ENCODE assay signal across 13 cellular contexts in the genomic region with DNA sequence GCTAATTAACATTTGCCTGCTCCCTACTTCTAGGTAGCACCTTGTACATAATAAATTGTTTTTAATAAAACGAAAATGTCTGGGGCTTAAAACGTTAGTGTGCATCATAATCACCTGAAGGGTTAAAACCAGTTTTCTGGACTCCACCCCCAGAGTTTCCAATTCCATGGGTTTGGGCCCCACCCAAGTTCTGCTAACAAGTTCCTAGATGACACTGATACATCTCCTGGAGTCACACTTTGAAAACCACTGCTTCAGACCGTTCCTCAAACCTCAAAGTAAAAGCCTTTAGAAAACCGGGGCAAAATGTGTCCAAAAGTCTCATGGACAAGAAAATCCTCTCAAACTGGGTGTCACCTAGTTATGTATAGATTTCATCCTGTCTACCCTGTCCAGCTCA. TPM values are rescaled to one million over a fixed set of nuclear protein-coding genes. Genes with fewer than 3 reads are reported as not detected.
DNase-seq lines count a peak whose midpoint lies in the region; ATAC-seq, FAIRE-seq and TF ChIP-seq lines count a peak whose summit lies in the region.
"Had no signal": no experiment of that assay in that cellular context is flagged by ENCODE, and none has a peak within 500 bp of the region (broad histone marks: within the 10 kb centered on the region; RNA-seq: fewer than 3 reads in every experiment).

No MANE protein-coding gene starts in this region.

- peaks cover 6% of the 10 kb centered on the region for H4K20me1 ChIP-seq in keratinocyte (ENCODE audit: control insufficient read depth, extremely low read depth, insufficient read depth, low read length)

- H3K27ac Mint-ChIP-seq in HFFc6 = peak overlapping the region; percentile 92

- no peak overlapping the region for H3K4me3 ChIP-seq in A549
- H3K4me3 ChIP-seq in keratinocyte (ENCODE audit: control insufficient read depth in 2 of 3, extremely low read depth in 1 of 3, insufficient read depth in 2 of 3, low read depth in 1 of 3, low read length in 3 of 3) = peak overlapping the region; percentile 6 to 73 (median 69)
- H3K4me3 ChIP-seq: gastrocnemius medialis had no signal

- no peak overlapping the region for H3K4me2 ChIP-seq in A549
- H3K4me2 ChIP-seq in keratinocyte (ENCODE audit: control insufficient read depth, extremely low read depth, insufficient read depth, low read depth, low read length) = peak overlapping the region; percentile 96

- TF ChIP-seq POLR2A in A549 (IDR thresholded peaks at IDR 0.05; ENCODE audit: low read length) = no peak

- H2AFZ ChIP-seq in keratinocyte (ENCODE audit: control insufficient read depth, low read length) = no peak overlapping the region

- peaks cover 2% of the 10 kb centered on the region for H3K9me1 ChIP-seq in keratinocyte (ENCODE audit: control insufficient read depth, extremely low read depth, insufficient read depth, low read length)

- H3K9me3 ChIP-seq in A549 (no peaks in the 10 kb centered on the region), keratinocyte (ENCODE audit: control insufficient read depth, low read depth, low read length) (no peaks in the 10 kb centered on the region)
- H3K9me3 ChIP-seq: gastrocnemius medialis had no signal

- TF ChIP-seq RAD21 in A549 (conservative IDR thresholded peaks at IDR 0.05 in 1 of 2, IDR thresholded peaks at IDR 0.05 in 1 of 2) = no peak

- DNase-seq in A549 (ENCODE audit: low read depth in 1 of 2, low spot score in 1 of 2) = no peak
- DNase-seq in HFFc6 = no peak
- peak; percentile 48 for DNase-seq in astrocyte of the hippocampus (ENCODE audit: low read depth, low spot score)
- DNase-seq in keratinocyte (ENCODE audit: low read depth, low spot score) = no peak
- DNase-seq in NCI-H146 treated with DMSO at 0.1 percent for 48 hours (lab: John Stamatoyannopoulos, UW; ENCODE audit: unreplicated experiment) = no peak
- no peak for DNase-seq in SW 1271 (lab: John Stamatoyannopoulos, UW)
- DNase-seq: activated CD4-positive, CD25-positive, alpha-beta regulatory T cell; left cardiac atrium; Right ventricle myocardium superior had no signal

- WGBS in A549 (ENCODE audit: missing lambda C conversion rate) = 76% methylated on average over 4 of the region's 4 CpGs

- TF ChIP-seq CTCF in A549 (IDR thresholded peaks at IDR 0.05) (no peak), HFFc6 (IDR thresholded peaks at IDR 0.05) (no peak), keratinocyte (optimal IDR thresholded peaks at IDR 0.05 in 1 of 3, IDR thresholded peaks at IDR 0.05 in 1 of 3, conservative IDR thresholded peaks at IDR 0.05 in 1 of 3; ENCODE audit: extremely low read depth in 1 of 3, insufficient read depth in 2 of 3, low read length in 3 of 3) (no peak)

- dilution Hi-C loops in keratinocyte (cut with MboI; ENCODE audit: extremely low pct_ligation_motif_present, low sequenced_read_pairs) = no loop called here

- no peaks in the 10 kb centered on the region for H3K9me3 Mint-ChIP-seq in HFFc6

- H3K4me3 Mint-ChIP-seq in HFFc6 = peak overlapping the region; percentile 73

- H3K79me2 ChIP-seq in keratinocyte (ENCODE audit: control insufficient read depth, insufficient read depth, low read length) = peaks cover 80% of the 10 kb centered on the region

- ATAC-seq in A549 (no peak), HG03025 (IDR thresholded peaks at IDR 0.05; ENCODE audit: low FRiP score, unreplicated experiment) (no peak), GM19035 (IDR thresholded peaks at IDR 0.05; ENCODE audit: unreplicated experiment) (no peak)

- H3K36me3 Mint-ChIP-seq in HFFc6 (ENCODE audit: low read depth) = peaks cover 35% of the 10 kb centered on the region

- H3K4me1 ChIP-seq in A549 (peaks cover 32% of the 10 kb centered on the region), keratinocyte (ENCODE audit: control insufficient read depth, extremely low read depth, insufficient read depth, low read length) (peaks cover 83% of the 10 kb centered on the region)

- H3K4me1 Mint-ChIP-seq in HFFc6 (ENCODE audit: low read depth) = peaks cover 95% of the 10 kb centered on the region

- no peak for FAIRE-seq in A549 (lab: Jason Lieb, UNC)
- peak; percentile 67 for FAIRE-seq in keratinocyte (lab: Jason Lieb, UNC)
- FAIRE-seq: colon had no signal

- no peaks in the 10 kb centered on the region for H3K27me3 Mint-ChIP-seq in HFFc6 (ENCODE audit: insufficient read depth)

- CTCF ChIA-PET in A549 (lab: Yijun Ruan, JAX) = interaction anchor here (1.0 to 2.2 kb wide), 5 partner anchors 9 to 141 kb away, joined by 3 to 10 read pairs (median 3); a partner anchor contains a TSS

- H3K36me3 ChIP-seq in keratinocyte (ENCODE audit: control insufficient read depth in 2 of 2, extremely low read depth in 1 of 2, insufficient read depth in 2 of 2, low read length in 2 of 2) = no peaks in the 10 kb centered on the region
- H3K36me3 ChIP-seq: gastrocnemius medialis had no signal

- H3K27me3 ChIP-seq in keratinocyte (ENCODE audit: control insufficient read depth, extremely low read depth, insufficient read depth, low read length) = no peaks in the 10 kb centered on the region
- H3K27me3 ChIP-seq: gastrocnemius medialis had no signal

- peak overlapping the region; percentile 87 for H3K9ac ChIP-seq in keratinocyte (ENCODE audit: control insufficient read depth, extremely low read depth, insufficient read depth, low read length)

- H3K27ac ChIP-seq in A549 = peak overlapping the region; percentile 44 to 62
- peak overlapping the region; percentile 99 for H3K27ac ChIP-seq in keratinocyte (ENCODE audit: control insufficient read depth, insufficient read depth, low read length)

- POLR2A ChIA-PET in A549 (lab: Yijun Ruan, JAX) = no interaction called here

- no peak for TF ChIP-seq EP300 in A549 (IDR thresholded peaks at IDR 0.05)

TF ChIP-seq in A549, 52 proteins besides CTCF, POLR2A, EP300 and RAD21 (continues in another document):
- TF ChIP-seq, protein P1, sequence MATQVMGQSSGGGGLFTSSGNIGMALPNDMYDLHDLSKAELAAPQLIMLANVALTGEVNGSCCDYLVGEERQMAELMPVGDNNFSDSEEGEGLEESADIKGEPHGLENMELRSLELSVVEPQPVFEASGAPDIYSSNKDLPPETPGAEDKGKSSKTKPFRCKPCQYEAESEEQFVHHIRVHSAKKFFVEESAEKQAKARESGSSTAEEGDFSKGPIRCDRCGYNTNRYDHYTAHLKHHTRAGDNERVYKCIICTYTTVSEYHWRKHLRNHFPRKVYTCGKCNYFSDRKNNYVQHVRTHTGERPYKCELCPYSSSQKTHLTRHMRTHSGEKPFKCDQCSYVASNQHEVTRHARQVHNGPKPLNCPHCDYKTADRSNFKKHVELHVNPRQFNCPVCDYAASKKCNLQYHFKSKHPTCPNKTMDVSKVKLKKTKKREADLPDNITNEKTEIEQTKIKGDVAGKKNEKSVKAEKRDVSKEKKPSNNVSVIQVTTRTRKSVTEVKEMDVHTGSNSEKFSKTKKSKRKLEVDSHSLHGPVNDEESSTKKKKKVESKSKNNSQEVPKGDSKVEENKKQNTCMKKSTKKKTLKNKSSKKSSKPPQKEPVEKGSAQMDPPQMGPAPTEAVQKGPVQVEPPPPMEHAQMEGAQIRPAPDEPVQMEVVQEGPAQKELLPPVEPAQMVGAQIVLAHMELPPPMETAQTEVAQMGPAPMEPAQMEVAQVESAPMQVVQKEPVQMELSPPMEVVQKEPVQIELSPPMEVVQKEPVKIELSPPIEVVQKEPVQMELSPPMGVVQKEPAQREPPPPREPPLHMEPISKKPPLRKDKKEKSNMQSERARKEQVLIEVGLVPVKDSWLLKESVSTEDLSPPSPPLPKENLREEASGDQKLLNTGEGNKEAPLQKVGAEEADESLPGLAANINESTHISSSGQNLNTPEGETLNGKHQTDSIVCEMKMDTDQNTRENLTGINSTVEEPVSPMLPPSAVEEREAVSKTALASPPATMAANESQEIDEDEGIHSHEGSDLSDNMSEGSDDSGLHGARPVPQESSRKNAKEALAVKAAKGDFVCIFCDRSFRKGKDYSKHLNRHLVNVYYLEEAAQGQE (IDR thresholded peaks at IDR 0.05) = no peak
- TF ChIP-seq EHF (CRISPR knock-in tag; IDR thresholded peaks at IDR 0.05) = no peak
- no peak for TF ChIP-seq NPAS2 (CRISPR knock-in tag; IDR thresholded peaks at IDR 0.05; ENCODE audit: borderline replicate concordance)
- TF ChIP-seq CBX2 (IDR thresholded peaks at IDR 0.05; ENCODE audit: borderline replicate concordance, low read depth) = no peak
- no peak for TF ChIP-seq RCOR1 (IDR thresholded peaks at IDR 0.05; ENCODE audit: low read depth, low read length)
- TF ChIP-seq, protein P2, sequence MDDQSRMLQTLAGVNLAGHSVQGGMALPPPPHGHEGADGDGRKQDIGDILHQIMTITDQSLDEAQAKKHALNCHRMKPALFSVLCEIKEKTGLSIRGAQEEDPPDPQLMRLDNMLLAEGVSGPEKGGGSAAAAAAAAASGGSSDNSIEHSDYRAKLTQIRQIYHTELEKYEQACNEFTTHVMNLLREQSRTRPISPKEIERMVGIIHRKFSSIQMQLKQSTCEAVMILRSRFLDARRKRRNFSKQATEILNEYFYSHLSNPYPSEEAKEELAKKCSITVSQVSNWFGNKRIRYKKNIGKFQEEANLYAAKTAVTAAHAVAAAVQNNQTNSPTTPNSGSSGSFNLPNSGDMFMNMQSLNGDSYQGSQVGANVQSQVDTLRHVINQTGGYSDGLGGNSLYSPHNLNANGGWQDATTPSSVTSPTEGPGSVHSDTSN (IDR thresholded peaks at IDR 0.05) = no peak
- TF ChIP-seq MAFK (IDR thresholded peaks at IDR 0.05; ENCODE audit: partially characterized antibody) = no peak
- TF ChIP-seq FOSL2 (IDR thresholded peaks at IDR 0.05) = no peak
- TF ChIP-seq FOSL2 (CRISPR knock-in tag; IDR thresholded peaks at IDR 0.05) = no peak
- no peak for TF ChIP-seq CHD2 (IDR thresholded peaks at IDR 0.05; ENCODE audit: low read length, partially characterized antibody)

RNA-seq across cellular contexts. Expression of a gene that starts 9.3 kb away (rescaled TPM):
- 17.4 and 17.8 TPM in 2 replicates for polyA plus RNA-seq in A549 (2011; rRNA removed)
- 4.5 and 5.1 TPM in 2 replicates for polyA plus RNA-seq in A549 (2012; cell fraction: cytosol; rRNA removed)
- 13.1 and 14.7 TPM in 2 replicates for polyA plus RNA-seq in A549 (2012; cell fraction: nucleus; rRNA removed)
- polyA plus RNA-seq in A549 (2017; fragmentation: RNase III; extraction: RNeasy Plus Mini Kit Qiagen cat#74134 plus additional on column Dnase treatment) = 10.9 to 13.0 TPM (median 13.0 TPM) in 3 replicates
- polyA minus RNA-seq in A549 (2011; rRNA and poly(A)+ RNA removed) = 11.0 and 14.4 TPM in 2 replicates
- total RNA-seq in HFFc6 (2021; fragmentation: NEBNext Ultra II Directional; extraction: Animal tissue kit (Norgen Biotek cat#: 25700)) = 10 to 100 TPM; 49.7 to 68.8 (median 63.2) TPM
- 18.3 to 36.3 TPM (median 34.0 TPM) in 3 replicates for polyA plus RNA-seq in keratinocyte
- polyA plus RNA-seq in keratinocyte (2011; ENCODE audit: low read depth) = 57.0 TPM
- polyA plus RNA-seq in keratinocyte (2011; cell fraction: cytosol; rRNA removed) = 14.4 and 26.5 TPM in 2 replicates
- polyA plus RNA-seq in keratinocyte (2011; cell fraction: nucleus; rRNA removed) = 66.2 and 74.1 TPM in 2 replicates
- 17.2 and 26.3 TPM in 2 replicates for polyA plus RNA-seq in keratinocyte (2012; ENCODE audit: low replicate concordance)
- polyA minus RNA-seq in keratinocyte = 18.6 to 45.3 TPM (median 25.7 TPM) in 3 replicates
- 23.8 TPM for polyA minus RNA-seq in keratinocyte (2011; cell fraction: cytosol; rRNA and poly(A)+ RNA removed)
- 42.8 and 66.2 TPM in 2 replicates for polyA minus RNA-seq in keratinocyte (2011; cell fraction: nucleus; rRNA and poly(A)+ RNA removed)
